In the genomic region with DNA sequence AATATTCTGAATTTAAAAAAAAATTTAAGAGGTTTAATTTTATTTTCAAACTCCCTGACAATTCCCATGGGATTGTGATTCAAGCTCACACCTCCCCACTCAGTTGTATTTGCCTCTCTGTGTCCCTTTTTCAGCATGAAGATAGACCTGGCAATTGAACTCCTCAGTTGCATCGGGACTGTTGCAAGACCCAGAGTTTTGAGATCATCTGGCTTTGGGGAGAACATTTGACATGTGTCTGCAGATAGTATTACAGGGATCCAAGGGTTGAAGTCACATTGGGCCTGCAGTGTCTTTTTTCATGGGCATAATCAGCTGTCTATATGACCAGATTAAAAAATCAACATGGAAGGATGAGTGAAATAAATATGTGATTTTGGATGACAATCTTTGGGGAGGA, we compare ENCODE assay signal across 28 cellular contexts.
"Had no signal": no experiment of that assay in that cellular context is flagged by ENCODE, and none has a peak within 500 bp of the region (broad histone marks: within the 10 kb centered on the region; RNA-seq: fewer than 3 reads in every experiment).

No MANE protein-coding gene starts in this region.

- H3K4me1 ChIP-seq: parathyroid adenoma, psoas muscle, right lobe of liver, sigmoid colon, stomach, thyroid gland, tibial nerve, upper lobe of left lung, vagina had no signal

- DNase-seq: nephron progenitor cell; occipital lobe; ovary; posterior cingulate gyrus; psoas muscle; right cardiac atrium; right lobe of liver; sigmoid colon; small intestine; stimulated activated CD4-positive, alpha-beta T cell treated with anti-CD3 and anti-CD28 coated beads, Interleukin-15, amount 100 ng/mL, for 24 hours; stimulated activated CD4-positive, alpha-beta T cell treated with anti-CD3 and anti-CD28 coated beads, Interleukin-2, amount 100 ng/mL, for 24 hours; stimulated activated CD4-positive, alpha-beta T cell treated with anti-CD3 and anti-CD28 coated beads, Interleukin-2, amount 100 ng/mL, for 48 hours; stimulated activated CD4-positive, alpha-beta T cell treated with anti-CD3 and anti-CD28 coated beads, Interleukin-4, amount 100 ng/mL, for 24 hours; stimulated activated naive B cell treated with anti-CD40 and anti-IgM and Interleukin-4, amounts not matched to agents 10 μg/mL and 1 μg/mL and 100 μg/mL, for 72 hours; stimulated activated naive CD4-positive, alpha-beta T cell treated with Interleukin-2 at 50 U/mL for 16 hours; stomach; thyroid gland; trophoblast cell; upper lobe of left lung had no signal

- ATAC-seq: natural killer cell treated with Interleukin-12 subunit alpha and Interleukin-12 subunit beta and Interleukin-15 and Interleukin-18, amount 100 ng/mL, for 72 hours; psoas muscle; right cardiac atrium; right lobe of liver; stimulated activated effector memory CD8-positive, alpha-beta T cell treated with anti-CD3 and anti-CD28 coated beads, Interleukin-12 subunit alpha, Interleukin-12 subunit beta, amount 100 ng/mL, for 72 hours; stimulated activated naive B cell treated with anti-CD40 and anti-IgM and Interleukin-4, amounts not matched to agents 10 μg/mL and 1 μg/mL and 100 μg/mL, for 72 hours had no signal

- H3K9me3 Mint-ChIP-seq: natural killer cell treated with Interleukin-12 subunit alpha and Interleukin-12 subunit beta and Interleukin-15 and Interleukin-18, amount 100 ng/mL, for 72 hours; stimulated activated effector memory CD8-positive, alpha-beta T cell treated with anti-CD3 and anti-CD28 coated beads, Interleukin-12 subunit alpha, Interleukin-12 subunit beta, amount 100 ng/mL, for 72 hours; stimulated activated naive CD8-positive, alpha-beta T cell treated with anti-CD3 and anti-CD28 coated beads, Interleukin-15, Interleukin-2, amounts not matched to agents 100 ng/mL and 50 ng/mL, for 24 hours had no signal

- H3K9me3 ChIP-seq: ovary, psoas muscle, right lobe of liver, sigmoid colon, stomach, thoracic aorta, thyroid gland, tibial nerve, upper lobe of left lung, vagina had no signal

- H3K9ac ChIP-seq: parathyroid adenoma had no signal

- H3K4me1 Mint-ChIP-seq: nephron progenitor cell; neural crest cell; stimulated activated effector memory CD8-positive, alpha-beta T cell treated with anti-CD3 and anti-CD28 coated beads, Interleukin-12 subunit alpha, Interleukin-12 subunit beta, amount 100 ng/mL, for 72 hours; stimulated activated naive B cell treated with anti-CD40 and anti-IgM and Interleukin-4, amounts not matched to agents 10 μg/mL and 1 μg/mL and 100 μg/mL, for 72 hours had no signal

- H3K27me3 Mint-ChIP-seq: progenitor cell of endocrine pancreas; stimulated activated naive B cell treated with anti-CD40 and anti-IgM and Interleukin-4, amounts not matched to agents 10 μg/mL and 1 μg/mL and 100 μg/mL, for 72 hours; stimulated activated naive CD8-positive, alpha-beta T cell treated with anti-CD3 and anti-CD28 coated beads, Interleukin-15, Interleukin-2, amounts not matched to agents 100 ng/mL and 50 ng/mL, for 24 hours had no signal

- H3K27ac ChIP-seq: ovary, parathyroid adenoma, psoas muscle, right lobe of liver, sigmoid colon, stomach, thoracic aorta, thyroid gland, tibial nerve, upper lobe of left lung, vagina had no signal

- H2AFZ ChIP-seq: parathyroid adenoma had no signal

- H3K36me3 Mint-ChIP-seq: natural killer cell treated with Interleukin-12 subunit alpha and Interleukin-12 subunit beta and Interleukin-15 and Interleukin-18, amount 100 ng/mL, for 72 hours; stimulated activated effector memory CD8-positive, alpha-beta T cell treated with anti-CD3 and anti-CD28 coated beads, Interleukin-12 subunit alpha, Interleukin-12 subunit beta, amount 100 ng/mL, for 72 hours; stimulated activated naive B cell treated with anti-CD40 and anti-IgM and Interleukin-4, amounts not matched to agents 10 μg/mL and 1 μg/mL and 100 μg/mL, for 72 hours had no signal

- H3K4me3 Mint-ChIP-seq: natural killer cell treated with Interleukin-12 subunit alpha and Interleukin-12 subunit beta and Interleukin-15 and Interleukin-18, amount 100 ng/mL, for 72 hours; nephron progenitor cell; neural crest cell; stimulated activated effector memory CD8-positive, alpha-beta T cell treated with anti-CD3 and anti-CD28 coated beads, Interleukin-12 subunit alpha, Interleukin-12 subunit beta, amount 100 ng/mL, for 72 hours; stimulated activated naive B cell treated with anti-CD40 and anti-IgM and Interleukin-4, amounts not matched to agents 10 μg/mL and 1 μg/mL and 100 μg/mL, for 72 hours; stimulated activated naive CD8-positive, alpha-beta T cell treated with anti-CD3 and anti-CD28 coated beads, Interleukin-15, Interleukin-2, amounts not matched to agents 100 ng/mL and 50 ng/mL, for 24 hours had no signal

- H3K4me3 ChIP-seq: ovary, psoas muscle, right lobe of liver, sigmoid colon, stomach, thoracic aorta, thyroid gland, tibial nerve, upper lobe of left lung, vagina had no signal

- H3K79me2 ChIP-seq: parathyroid adenoma had no signal

- H3K36me3 ChIP-seq: ovary, right lobe of liver, sigmoid colon, stomach, thoracic aorta, thyroid gland, tibial nerve, upper lobe of left lung, vagina had no signal

- H3K27me3 ChIP-seq: ovary, right lobe of liver, sigmoid colon, stomach, thyroid gland, tibial nerve, upper lobe of left lung, vagina had no signal

- H3K27ac Mint-ChIP-seq: natural killer cell treated with Interleukin-12 subunit alpha and Interleukin-12 subunit beta and Interleukin-15 and Interleukin-18, amount 100 ng/mL, for 72 hours; nephron progenitor cell; progenitor cell of endocrine pancreas; stimulated activated effector memory CD8-positive, alpha-beta T cell treated with anti-CD3 and anti-CD28 coated beads, Interleukin-12 subunit alpha, Interleukin-12 subunit beta, amount 100 ng/mL, for 72 hours; stimulated activated naive B cell treated with anti-CD40 and anti-IgM and Interleukin-4, amounts not matched to agents 10 μg/mL and 1 μg/mL and 100 μg/mL, for 72 hours; stimulated activated naive CD8-positive, alpha-beta T cell treated with anti-CD3 and anti-CD28 coated beads, Interleukin-15, Interleukin-2, amounts not matched to agents 100 ng/mL and 50 ng/mL, for 24 hours had no signal
